19 cellular contexts compared by ENCODE assay signal in the genomic region with DNA sequence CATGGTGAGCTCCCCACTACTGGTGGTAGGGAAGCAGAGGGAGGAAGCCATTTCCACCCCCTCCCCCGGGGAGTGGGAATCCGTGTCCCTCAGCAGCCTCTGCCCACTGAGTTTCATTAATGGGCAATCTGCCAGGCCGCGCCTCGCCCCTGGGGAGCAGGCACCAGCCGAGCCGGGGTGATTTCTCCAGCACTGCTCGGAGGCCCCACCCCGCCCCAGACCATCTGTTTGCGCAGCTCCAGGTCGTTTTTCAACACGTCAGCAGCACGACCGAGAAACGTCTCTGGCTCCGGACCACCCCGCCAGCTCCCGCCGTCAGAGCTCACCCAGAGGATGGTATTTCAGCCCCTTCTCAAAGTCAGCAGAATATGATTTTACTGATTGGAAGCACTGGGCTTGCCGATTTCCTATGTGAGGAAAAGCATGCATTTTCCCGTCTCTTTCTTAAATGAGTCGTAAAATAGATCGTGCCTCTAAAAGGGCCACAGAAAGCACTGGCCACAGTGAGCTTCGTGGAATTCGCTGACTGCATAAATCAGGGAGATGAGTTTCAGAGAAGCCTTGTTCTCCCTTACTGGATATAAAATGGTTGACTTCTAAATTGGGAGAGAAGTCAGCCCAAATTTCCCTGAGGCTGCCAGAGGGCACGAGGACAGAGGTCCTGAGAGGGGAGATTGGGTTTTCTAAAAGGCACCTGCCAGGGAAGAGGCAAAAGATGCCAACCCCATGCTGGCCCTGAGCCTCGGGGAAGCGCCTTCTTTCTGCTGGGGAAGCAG. TPM values are rescaled to one million over a fixed set of nuclear protein-coding genes. Genes with fewer than 3 reads are reported as not detected.
DNase-seq lines count a peak whose midpoint lies in the region; ATAC-seq lines count a peak whose summit lies in the region.
"Had no signal": no experiment of that assay in that cellular context is flagged by ENCODE, and none has a peak within 500 bp of the region (broad histone marks: within the 10 kb centered on the region; RNA-seq: fewer than 3 reads in every experiment).

No MANE protein-coding gene starts in this region.

- no peaks in the 10 kb centered on the region for H3K9me3 Mint-ChIP-seq in activated CD8-positive, alpha-beta T cell treated with anti-CD3 and anti-CD28 coated beads, Interleukin-2, amount 10 ng/mL, durations not matched to agents 7 days and 5 days (ENCODE audit: insufficient read depth)
- H3K9me3 Mint-ChIP-seq: dendritic cell treated with granulocyte-macrophage colony-stimulating factor and Interleukin-4, amounts not matched to agents 40 ng/mL and 50 ng/mL, for 4 days had no signal

- peak overlapping the region; percentile 79 for H3K27ac ChIP-seq in SK-N-MC
- H3K27ac ChIP-seq in skeletal muscle tissue (ENCODE audit: low read depth, low read length) = peak overlapping the region; percentile 76
- H3K27ac ChIP-seq: KMS-11, RWPE1, spleen had no signal

- H3K4me3 ChIP-seq in SK-N-MC (peak overlapping the region; percentile 8), skeletal muscle tissue (ENCODE audit: low read length in 3 of 3) (peak overlapping the region in 2 of 3 donors; percentile 31 to 36)
- H3K4me3 ChIP-seq: spleen had no signal

- no peaks in the 10 kb centered on the region for H3K9me3 ChIP-seq in SK-N-MC (ENCODE audit: low read depth, low read length)
- no peaks in the 10 kb centered on the region for H3K9me3 ChIP-seq in skeletal muscle tissue (ENCODE audit: control insufficient read depth in 3 of 3, low read length in 3 of 3)

- ATAC-seq in HG03135 (IDR thresholded peaks at IDR 0.05; ENCODE audit: unreplicated experiment) (no peak), HG02642 (IDR thresholded peaks at IDR 0.05; ENCODE audit: poor library complexity, unreplicated experiment) (no peak)
- no peak for ATAC-seq in activated CD8-positive, alpha-beta T cell treated with anti-CD3 and anti-CD28 coated beads, Interleukin-2, amount 10 ng/mL, durations not matched to agents 7 days and 5 days

- CTCF ChIA-PET in activated CD8-positive, alpha-beta T cell treated with anti-CD3 and anti-CD28 coated beads, Interleukin-2, amount 10 ng/mL, durations not matched to agents 7 days and 5 days (lab: Charles Lee) = no interaction called here

- H3K27me3 Mint-ChIP-seq in activated CD8-positive, alpha-beta T cell treated with anti-CD3 and anti-CD28 coated beads, Interleukin-2, amount 10 ng/mL, durations not matched to agents 7 days and 5 days (ENCODE audit: low read depth) = no peaks in the 10 kb centered on the region
- H3K27me3 Mint-ChIP-seq: activated CD4-positive, alpha-beta T cell treated with anti-CD3 and anti-CD28 coated beads, Interleukin-2, amount 10 ng/mL, durations not matched to agents 24 days and 14 days had no signal

- H3K27ac Mint-ChIP-seq in activated CD8-positive, alpha-beta T cell treated with anti-CD3 and anti-CD28 coated beads, Interleukin-2, amount 10 ng/mL, durations not matched to agents 7 days and 5 days = no peak overlapping the region
- H3K27ac Mint-ChIP-seq: activated CD4-positive, alpha-beta T cell treated with anti-CD3 and anti-CD28 coated beads, Interleukin-2, amount 10 ng/mL, durations not matched to agents 24 days and 14 days; dendritic cell treated with granulocyte-macrophage colony-stimulating factor and Interleukin-4, amounts not matched to agents 40 ng/mL and 50 ng/mL, for 4 days had no signal

- H3K4me1 Mint-ChIP-seq in activated CD8-positive, alpha-beta T cell treated with anti-CD3 and anti-CD28 coated beads, Interleukin-2, amount 10 ng/mL, durations not matched to agents 7 days and 5 days (ENCODE audit: low read depth) = no peaks in the 10 kb centered on the region

- no peaks in the 10 kb centered on the region for H3K36me3 Mint-ChIP-seq in activated CD8-positive, alpha-beta T cell treated with anti-CD3 and anti-CD28 coated beads, Interleukin-2, amount 10 ng/mL, durations not matched to agents 7 days and 5 days (ENCODE audit: low read depth)

- peaks cover 38 to 73% (median 45%) of the 10 kb centered on the region in 3 donors for H3K4me1 ChIP-seq in skeletal muscle tissue (ENCODE audit: control insufficient read depth in 3 of 3, insufficient read depth in 3 of 3, low read length in 3 of 3)

- peak; percentile 68 for DNase-seq in NCI-H748 (lab: John Stamatoyannopoulos, UW; ENCODE audit: unreplicated experiment)
- no peak for DNase-seq in NCI-H748 treated with DMSO at 0.1 percent for 48 hours (lab: John Stamatoyannopoulos, UW)
- peak; percentile 96 for DNase-seq in NCI-H2171 (lab: John Stamatoyannopoulos, UW)
- no peak for DNase-seq in SK-N-MC (ENCODE audit: low read depth, low spot score)
- DNase-seq in activated CD8-positive, alpha-beta T cell treated with anti-CD3 and anti-CD28 coated beads, Interleukin-2, amount 10 ng/mL, durations not matched to agents 7 days and 5 days = no peak
- DNase-seq: ACHN; activated CD4-positive, alpha-beta T cell treated with anti-CD3 and anti-CD28 coated beads, Interleukin-2, amount 10 ng/mL, durations not matched to agents 24 days and 14 days; foreskin fibroblast; spleen; stimulated activated CD8-positive, alpha-beta memory T cell treated with anti-CD3 and anti-CD28 coated beads, Interleukin-4, amount 100 ng/mL, for 48 hours; T-helper 1 cell had no signal

- H3K27me3 ChIP-seq in skeletal muscle tissue (ENCODE audit: control insufficient read depth in 3 of 3, insufficient read depth in 3 of 3, low read length in 3 of 3) = peaks cover 0 to 14% (median 0%) of the 10 kb centered on the region in 3 donors

- no peaks in the 10 kb centered on the region for H3K36me3 ChIP-seq in SK-N-MC (ENCODE audit: insufficient read depth, low read length)
- H3K36me3 ChIP-seq in skeletal muscle tissue (ENCODE audit: control insufficient read depth in 3 of 3, insufficient read depth in 3 of 3, low read length in 3 of 3) = no peaks in the 10 kb centered on the region
- H3K36me3 ChIP-seq: spleen had no signal

- POLR2A ChIA-PET in activated CD8-positive, alpha-beta T cell treated with anti-CD3 and anti-CD28 coated beads, Interleukin-2, amount 10 ng/mL, durations not matched to agents 7 days and 5 days (lab: Charles Lee) = no interaction called here

- H3K9ac ChIP-seq in SK-N-MC (ENCODE audit: insufficient read length) (no peak overlapping the region), skeletal muscle tissue (ENCODE audit: low read depth in 1 of 3, low read length in 3 of 3) (peak overlapping the region; percentile 34 to 73 (median 47))
- H3K9ac ChIP-seq: KMS-11 had no signal

- no peak overlapping the region for H3K4me3 Mint-ChIP-seq in activated CD8-positive, alpha-beta T cell treated with anti-CD3 and anti-CD28 coated beads, Interleukin-2, amount 10 ng/mL, durations not matched to agents 7 days and 5 days
- H3K4me3 Mint-ChIP-seq: activated CD4-positive, alpha-beta T cell treated with anti-CD3 and anti-CD28 coated beads, Interleukin-2, amount 10 ng/mL, durations not matched to agents 24 days and 14 days; dendritic cell treated with granulocyte-macrophage colony-stimulating factor and Interleukin-4, amounts not matched to agents 40 ng/mL and 50 ng/mL, for 4 days had no signal

RNA-seq across cellular contexts. Expression of gene OLFM1, which starts 47.0 kb away (rescaled TPM):
- 2.6 TPM for total RNA-seq in skeletal muscle tissue
- not detected for total RNA-seq in activated CD8-positive, alpha-beta T cell treated with anti-CD3 and anti-CD28 coated beads, Interleukin-2, amount 10 ng/mL, durations not matched to agents 7 days and 5 days
- total RNA-seq: HT-29, myocyte had no signal

Comparison
In these comparisons a context has a peak if more than half of its experiments do, and no peak if none do; other contexts are left out.
1. DNase-seq: peak in NCI-H748 (single experiment) and NCI-H2171 (single experiment); none in NCI-H748 treated with DMSO at 0.1 percent for 48 hours (single experiment), SK-N-MC (single experiment) and activated CD8-positive, alpha-beta T cell treated with anti-CD3 and anti-CD28 coated beads, Interleukin-2, amount 10 ng/mL, durations not matched to agents 7 days and 5 days (single experiment).